23 cellular contexts compared by ENCODE assay signal in genomic region chr4:139823746-139824145, GRCh38.
A peak's percentile ranks its signal among the peaks of the same experiment; 100 is the strongest.
DNase-seq lines count a peak whose midpoint lies in the region; ATAC-seq, FAIRE-seq and TF ChIP-seq lines count a peak whose summit lies in the region.
"Had no signal": no experiment of that assay in that cellular context is flagged by ENCODE, and none has a peak within 500 bp of the region (broad histone marks: within the 10 kb centered on the region; RNA-seq: fewer than 3 reads in every experiment).

No MANE protein-coding gene starts in this region.

- H2BK120ac ChIP-seq in H1 (replicated peaks; ENCODE audit: low read depth, low read length), result peak overlapping the region; percentile 36

- no peaks in the 10 kb centered on the region for H3K23me2 ChIP-seq in H1 (ENCODE audit: low read depth, low read length)

- H3K4me1 Mint-ChIP-seq in neural progenitor cell, result peaks cover 63% of the 10 kb centered on the region
- H3K4me1 Mint-ChIP-seq: CD8-positive, alpha-beta memory T cell had no signal

- ATAC-seq in HG02678 (IDR thresholded peaks at IDR 0.05; ENCODE audit: unreplicated experiment), result no peak
- ATAC-seq in stimulated activated naive CD8-positive, alpha-beta T cell treated with anti-CD3 and anti-CD28 coated beads, Interleukin-15, Interleukin-2, amounts not matched to agents 100 U/mL and 50 U/mL, for 24 hours, result no peak
- ATAC-seq in HG03342 (IDR thresholded peaks at IDR 0.05; ENCODE audit: unreplicated experiment), result no peak

- no peak for FAIRE-seq in H1 (lab: Jason Lieb, UNC)
- FAIRE-seq: A204.1, G401.6, GM12892, H54 had no signal

- H3K36me3 ChIP-seq in cardiac muscle cell, result no peaks in the 10 kb centered on the region
- H3K36me3 ChIP-seq in right atrium auricular region, result no peaks in the 10 kb centered on the region
- no peaks in the 10 kb centered on the region for H3K36me3 ChIP-seq in H1 (ENCODE audit: control insufficient read depth in 2 of 4, insufficient read depth in 4 of 4, low read length in 3 of 4)
- peaks cover 5% of the 10 kb centered on the region for H3K36me3 ChIP-seq in neural progenitor cell
- H3K36me3 ChIP-seq: Peyer's patch, SJSA1 had no signal

- WGBS in H1 (ENCODE audit: extremely low coverage in 1 of 2, insufficient coverage in 1 of 2, insufficient read length in 1 of 2, insufficient replicate concordance in 2 of 2, low coverage in 1 of 2, low lambda C conversion rate in 2 of 2, missing lambda C conversion rate in 1 of 2), 2 experiments, result 79% methylated on average over 5 of the region's 5 CpGs; no CpG with 5 or more reads in 1 of the 2 experiments

- H3K9ac ChIP-seq in H1 (replicated peaks in 1 of 4; ENCODE audit: extremely low read depth in 1 of 4, low read depth in 3 of 4, low read length in 3 of 4) (no peak overlapping the region), neural progenitor cell (no peak overlapping the region)
- H3K9ac ChIP-seq: KMS-11 had no signal

- no peak overlapping the region for H3K4me3 Mint-ChIP-seq in neural progenitor cell
- H3K4me3 Mint-ChIP-seq: CD8-positive, alpha-beta memory T cell had no signal

- no peak overlapping the region for H3K4me3 ChIP-seq in cardiac muscle cell
- H3K4me3 ChIP-seq in right atrium auricular region, result no peak overlapping the region
- no peak overlapping the region for H3K4me3 ChIP-seq in H1 (ENCODE audit: extremely low read depth in 1 of 4, insufficient read depth in 2 of 4, low read depth in 3 of 4, low read length in 4 of 4)
- no peak overlapping the region for H3K4me3 ChIP-seq in neural progenitor cell
- H3K4me3 ChIP-seq: Peyer's patch, SJSA1 had no signal

- H3K27ac ChIP-seq in cardiac muscle cell (peak overlapping the region; percentile 71), right atrium auricular region (no peak overlapping the region), H1 (ENCODE audit: low read depth, low read length) (no peak overlapping the region), neural progenitor cell (no peak overlapping the region)
- H3K27ac ChIP-seq: C4-2B, HL-60, KMS-11, Peyer's patch, SJSA1 had no signal

- no peak overlapping the region for H2BK20ac ChIP-seq in H1 (ENCODE audit: low read length)

- H3K4me1 ChIP-seq in cardiac muscle cell (ENCODE audit: low read depth) (peaks cover 53% of the 10 kb centered on the region), right atrium auricular region (peaks cover 0 to 14% of the 10 kb centered on the region in 2 donors), H1 (replicated peaks in 1 of 4; ENCODE audit: control insufficient read depth in 3 of 4, insufficient read depth in 4 of 4, low read length in 3 of 4) (peaks cover 4 to 29% (median 27%) of the 10 kb centered on the region in 4 experiments), neural progenitor cell (peaks cover 65% of the 10 kb centered on the region)
- H3K4me1 ChIP-seq: Peyer's patch had no signal

- H3K27ac Mint-ChIP-seq in neural progenitor cell, result no peak overlapping the region
- H3K27ac Mint-ChIP-seq: CD8-positive, alpha-beta memory T cell had no signal

- POLR2A ChIA-PET in H1 (lab: Charles Lee; ENCODE audit: partially characterized antibody), result interaction anchor here (1.1 to 1.6 kb wide), 3 partner anchors 8 to 33 kb away, joined by 3 to 5 read pairs (median 3); no protein-coding TSS in a partner anchor

- no peak overlapping the region for H3K4me2 ChIP-seq in H1 (ENCODE audit: insufficient read depth in 1 of 2, low read depth in 2 of 2, low read length in 2 of 2)
- H3K4me2 ChIP-seq in neural progenitor cell, result peak overlapping the region; percentile 20
- H3K4me2 ChIP-seq: KMS-11 had no signal

- no peak for DNase-seq in cardiac muscle cell (ENCODE audit: low read depth in 1 of 2, low spot score in 1 of 2)
- DNase-seq in right atrium auricular region (ENCODE audit: low spot score), result no peak
- peak; percentile 32 for DNase-seq in NCI-H345 treated with DMSO at 0.1 percent for 48 hours (lab: John Stamatoyannopoulos, UW; ENCODE audit: unreplicated experiment)
- no peak for DNase-seq in H1 (ENCODE audit: low read depth in 1 of 2, low spot score in 2 of 2)
- no peak for DNase-seq in neural progenitor cell (ENCODE audit: low spot score)
- no peak for DNase-seq in stimulated activated naive CD8-positive, alpha-beta T cell treated with anti-CD3 and anti-CD28 coated beads, Interleukin-15, Interleukin-2, amounts not matched to agents 100 U/mL and 50 U/mL, for 24 hours
- DNase-seq: Calu3; CD8-positive, alpha-beta memory T cell; IMR-90; NCI-H1105 treated with DMSO at 0.1 percent for 48 hours; NCI-H1930; NCI-H510A treated with DMSO at 0.1 percent for 48 hours; Peyer's patch had no signal

- no peak overlapping the region for H4K5ac ChIP-seq in H1 (ENCODE audit: insufficient read length, low read depth, low read length)

- H3K27me3 Mint-ChIP-seq in neural progenitor cell (ENCODE audit: insufficient read depth, low read depth), result peaks cover 6% of the 10 kb centered on the region

- peaks cover 11% of the 10 kb centered on the region for H3K9me3 Mint-ChIP-seq in neural progenitor cell

- H3K14ac ChIP-seq in H1 (ENCODE audit: insufficient read length), result no peak overlapping the region

- TF ChIP-seq EP300 in H1 (IDR thresholded peaks at IDR 0.05; ENCODE audit: borderline replicate concordance in 1 of 2, low read depth in 2 of 2, low read length in 2 of 2), result no peak

- H3K23ac ChIP-seq in H1 (ENCODE audit: insufficient read length), result no peak overlapping the region

- no peaks in the 10 kb centered on the region for H3K9me3 ChIP-seq in cardiac muscle cell (ENCODE audit: low read depth)
- no peaks in the 10 kb centered on the region for H3K9me3 ChIP-seq in right atrium auricular region
- peaks cover 4 to 5% of the 10 kb centered on the region in 2 experiments; a peak in 1 of 4 replicates for H3K9me3 ChIP-seq in H1 (ENCODE audit: insufficient read depth in 2 of 2, low read depth in 1 of 2, low read length in 1 of 2)
- H3K9me3 ChIP-seq in neural progenitor cell (ENCODE audit: low read depth), result peaks cover 4% of the 10 kb centered on the region
- H3K9me3 ChIP-seq: Peyer's patch, SJSA1 had no signal

- H3K27me3 ChIP-seq in cardiac muscle cell, result no peaks in the 10 kb centered on the region
- H3K27me3 ChIP-seq in right atrium auricular region, result no peaks in the 10 kb centered on the region
- H3K27me3 ChIP-seq in H1 (replicated peaks in 1 of 4; ENCODE audit: control insufficient read depth in 3 of 4, extremely low read depth in 1 of 4, insufficient read depth in 3 of 4, low read length in 3 of 4), result no peaks in the 10 kb centered on the region
- no peaks in the 10 kb centered on the region for H3K27me3 ChIP-seq in neural progenitor cell
- H3K27me3 ChIP-seq: Peyer's patch, SJSA1 had no signal

- TF ChIP-seq RAD21 in H1 (IDR thresholded peaks at IDR 0.05 in 1 of 2, conservative IDR thresholded peaks at IDR 0.05 in 1 of 2; ENCODE audit: low read depth in 2 of 2, low read length in 2 of 2), result no peak

- peaks cover 9% of the 10 kb centered on the region for H3K36me3 Mint-ChIP-seq in neural progenitor cell

- TF ChIP-seq CTCF in cardiac muscle cell (IDR thresholded peaks at IDR 0.05; ENCODE audit: low read depth, low read length) (no peak), right atrium auricular region (IDR thresholded peaks at IDR 0.05) (no peak), H1 (IDR thresholded peaks at IDR 0.05; ENCODE audit: control extremely low read depth in 1 of 3, insufficient read depth in 1 of 3, low read depth in 1 of 3, low read length in 3 of 3) (no peak), neural progenitor cell (IDR thresholded peaks at IDR 0.05) (no peak)

- H2BK12ac ChIP-seq in H1 (ENCODE audit: low read depth, low read length), result peak overlapping the region; percentile 94; the same call in 1 of the 2 replicates

- no peak overlapping the region for H2AFZ ChIP-seq in H1 (ENCODE audit: low read length)
- H2AFZ ChIP-seq in neural progenitor cell (replicated peaks), result no peak overlapping the region

- no peak overlapping the region for H3K56ac ChIP-seq in H1 (replicated peaks; ENCODE audit: insufficient read length, low read depth, low read length)

- CTCF ChIA-PET in H1 (lab: Charles Lee; ENCODE audit: partially characterized antibody), result interaction anchor here (1.3 to 1.6 kb wide), 3 partner anchors 10 to 54 kb away, joined by 3 to 9 read pairs (median 5); no protein-coding TSS in a partner anchor

- H4K8ac ChIP-seq in H1 (ENCODE audit: extremely low read depth, insufficient read depth, low read length), result no peak overlapping the region

- H2BK15ac ChIP-seq in H1 (ENCODE audit: low read length), result no peak overlapping the region

- no peak overlapping the region for H2BK5ac ChIP-seq in H1 (ENCODE audit: low read depth, low read length)

- TF ChIP-seq POLR2A in H1 (IDR thresholded peaks at IDR 0.05; ENCODE audit: control extremely low read depth in 1 of 2, low read depth in 2 of 2, low read length in 2 of 2), result no peak

- H4K91ac ChIP-seq in H1 (replicated peaks; ENCODE audit: insufficient read length, low read length), result no peak overlapping the region

- 0 out of 2 replicates have a peak, but pooled peaks cover 2% of the 10 kb centered on the region for H3K79me1 ChIP-seq in H1 (ENCODE audit: low read depth, low read length)

- H3K79me2 ChIP-seq in H1 (ENCODE audit: control insufficient read depth in 1 of 2, insufficient read depth in 2 of 2, low read length in 2 of 2) (no peaks in the 10 kb centered on the region), neural progenitor cell (ENCODE audit: low read depth) (no peaks in the 10 kb centered on the region)

- no peak overlapping the region for H2AK5ac ChIP-seq in H1 (ENCODE audit: low read depth, low read length)

- H3F3A ChIP-seq in neural progenitor cell (ENCODE audit: low read depth), result peaks cover 56% of the 10 kb centered on the region

- no peaks in the 10 kb centered on the region for H4K20me1 ChIP-seq in H1 (replicated peaks in 1 of 2; ENCODE audit: control insufficient read depth in 1 of 2, insufficient read depth in 2 of 2, low read length in 2 of 2)
- H4K20me1 ChIP-seq in neural progenitor cell (ENCODE audit: low read depth), result no peaks in the 10 kb centered on the region

- H3K4ac ChIP-seq in H1 (replicated peaks; ENCODE audit: insufficient read length, low read depth, low read length), result no peak overlapping the region

- peak overlapping the region; percentile 0; the same call in 1 of the 2 replicates for H3K18ac ChIP-seq in H1 (ENCODE audit: extremely low read depth, low read length)

TF ChIP-seq in H1, 55 proteins besides CTCF, POLR2A, EP300 and RAD21 (continues in another document):
- no peak for TF ChIP-seq RXRA (IDR thresholded peaks at IDR 0.05; ENCODE audit: insufficient read depth, low read depth, low read length)
- no peak for TF ChIP-seq FOSL1 (IDR thresholded peaks at IDR 0.05; ENCODE audit: insufficient read depth, low read depth, low read length)
- TF ChIP-seq CTBP2 (IDR thresholded peaks at IDR 0.05; ENCODE audit: borderline replicate concordance, insufficient read depth, insufficient read length, low read length), result no peak
- no peak for TF ChIP-seq SIRT6 (IDR thresholded peaks at IDR 0.05; ENCODE audit: low read length)
- no peak for TF ChIP-seq NRF1 (IDR thresholded peaks at IDR 0.05; ENCODE audit: low read depth, low read length)
- no peak for TF ChIP-seq HDAC2 (IDR thresholded peaks at IDR 0.05; ENCODE audit: borderline replicate concordance in 1 of 2, low read depth in 2 of 2, low read length in 2 of 2)
- no peak for TF ChIP-seq EGR1 (IDR thresholded peaks at IDR 0.05; ENCODE audit: borderline replicate concordance, low read depth, low read length)
- no peak for TF ChIP-seq ASH2L (IDR thresholded peaks at IDR 0.05; ENCODE audit: low read length)
- no peak for TF ChIP-seq GABPA (IDR thresholded peaks at IDR 0.05; ENCODE audit: borderline replicate concordance, insufficient read depth, low read length)
